Comparison of ENCODE assay signal across 23 cellular contexts in the genomic region with DNA sequence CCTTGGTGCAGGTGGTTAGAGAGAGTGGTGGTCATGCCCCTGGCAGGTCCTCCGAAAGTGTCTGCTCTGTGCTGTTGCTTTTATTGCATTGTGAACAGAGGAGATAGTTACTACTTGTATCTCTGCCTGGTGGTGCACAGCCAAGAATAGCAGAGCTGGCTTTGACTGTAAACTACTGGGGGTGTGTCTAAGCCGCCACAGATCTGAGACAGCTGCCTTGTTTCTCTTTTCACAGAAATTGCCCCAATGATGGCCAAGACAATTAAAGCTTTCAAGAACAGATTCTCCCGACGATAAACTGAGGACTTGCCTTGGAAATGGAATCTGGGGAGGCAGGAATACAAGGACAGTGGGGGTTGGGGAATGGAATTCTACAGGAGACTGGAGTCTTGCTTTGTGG. TPM values are rescaled to one million over a fixed set of nuclear protein-coding genes. Genes with fewer than 3 reads are reported as not detected.
DNase-seq lines count a peak whose midpoint lies in the region; ATAC-seq and TF ChIP-seq lines count a peak whose summit lies in the region.
"Had no signal": no experiment of that assay in that cellular context is flagged by ENCODE, and none has a peak within 500 bp of the region (broad histone marks: within the 10 kb centered on the region; RNA-seq: fewer than 3 reads in every experiment).

No MANE protein-coding gene starts in this region.

- no peaks in the 10 kb centered on the region for H3K9me3 ChIP-seq in skeletal muscle tissue (ENCODE audit: control insufficient read depth in 3 of 3, low read length in 3 of 3)
- no peaks in the 10 kb centered on the region for H3K9me3 ChIP-seq in CD4-positive, alpha-beta T cell (ENCODE audit: control insufficient read depth, low read length)
- H3K9me3 ChIP-seq: BLaER1, right lobe of liver, tibial artery had no signal

- H3K4me3 Mint-ChIP-seq in activated CD4-positive, alpha-beta T cell treated with anti-CD3 and anti-CD28 coated beads, Interleukin-2, amount 10 ng/mL, durations not matched to agents 7 days and 5 days, result no peak overlapping the region
- no peak overlapping the region for H3K4me3 Mint-ChIP-seq in CD4-positive, alpha-beta T cell
- H3K4me3 Mint-ChIP-seq: naive thymus-derived CD8-positive, alpha-beta T cell; T-cell had no signal

- peak overlapping the region in 2 of 3 donors; percentile 57 to 62 for H3K9ac ChIP-seq in skeletal muscle tissue (ENCODE audit: low read depth in 1 of 3, low read length in 3 of 3)
- H3K9ac ChIP-seq: BLaER1 had no signal

- ATAC-seq in HG03159 (IDR thresholded peaks at IDR 0.05; ENCODE audit: unreplicated experiment), result no peak
- ATAC-seq in CD4-positive, alpha-beta T cell (ENCODE audit: poor library complexity), result no peak
- ATAC-seq: naive thymus-derived CD8-positive, alpha-beta T cell; right lobe of liver; T-cell had no signal

- POLR2A ChIA-PET in activated CD4-positive, alpha-beta T cell treated with anti-CD3 and anti-CD28 coated beads, Interleukin-2, amount 10 ng/mL, durations not matched to agents 7 days and 5 days (lab: Charles Lee), result no interaction called here
- POLR2A ChIA-PET in CD4-positive, alpha-beta T cell (lab: Charles Lee), result interaction anchor here (1.1 kb wide), 1 partner anchor 13 kb away, joined by 3 read pairs; no protein-coding TSS in a partner anchor

- H3K4me1 Mint-ChIP-seq in activated CD4-positive, alpha-beta T cell treated with anti-CD3 and anti-CD28 coated beads, Interleukin-2, amount 10 ng/mL, durations not matched to agents 7 days and 5 days, result no peaks in the 10 kb centered on the region
- H3K4me1 Mint-ChIP-seq in CD4-positive, alpha-beta T cell (ENCODE audit: low read depth), result no peaks in the 10 kb centered on the region

- peak overlapping the region; percentile 72 for H3K27ac ChIP-seq in layer of hippocampus (ENCODE audit: low read depth, low read length)
- H3K27ac ChIP-seq in skeletal muscle tissue (ENCODE audit: low read depth, low read length), result no peak overlapping the region
- H3K27ac ChIP-seq in CD4-positive, alpha-beta T cell (ENCODE audit: low read depth, low read length), result no peak overlapping the region
- H3K27ac ChIP-seq: BLaER1, right lobe of liver, tibial artery, WERI-Rb-1 had no signal

- no peak for TF ChIP-seq CTCF in CD4-positive, alpha-beta T cell (IDR thresholded peaks at IDR 0.05)

- no peaks in the 10 kb centered on the region for H3K9me3 Mint-ChIP-seq in activated CD4-positive, alpha-beta T cell treated with anti-CD3 and anti-CD28 coated beads, Interleukin-2, amount 10 ng/mL, durations not matched to agents 7 days and 5 days
- no peaks in the 10 kb centered on the region for H3K9me3 Mint-ChIP-seq in CD4-positive, alpha-beta T cell
- H3K9me3 Mint-ChIP-seq: naive thymus-derived CD8-positive, alpha-beta T cell; T-cell had no signal

- H3K4me3 ChIP-seq in skeletal muscle tissue (ENCODE audit: low read length in 3 of 3), result no peak overlapping the region
- H3K4me3 ChIP-seq: BLaER1, lung, right lobe of liver, tibial artery had no signal

- H3K36me3 ChIP-seq in skeletal muscle tissue (ENCODE audit: control insufficient read depth in 3 of 3, insufficient read depth in 3 of 3, low read length in 3 of 3), result peaks cover 41 to 54% (median 44%) of the 10 kb centered on the region in 3 donors

- no peaks in the 10 kb centered on the region for H3K27me3 ChIP-seq in layer of hippocampus (ENCODE audit: control insufficient read depth, insufficient read depth, low read length)
- H3K27me3 ChIP-seq in skeletal muscle tissue (ENCODE audit: control insufficient read depth in 3 of 3, insufficient read depth in 3 of 3, low read length in 3 of 3), result no peaks in the 10 kb centered on the region
- no peaks in the 10 kb centered on the region for H3K27me3 ChIP-seq in CD4-positive, alpha-beta T cell (ENCODE audit: control insufficient read depth, insufficient read depth, low read length)
- H3K27me3 ChIP-seq: BLaER1, right lobe of liver, tibial artery had no signal

- CTCF ChIA-PET in activated CD4-positive, alpha-beta T cell treated with anti-CD3 and anti-CD28 coated beads, Interleukin-2, amount 10 ng/mL, durations not matched to agents 7 days and 5 days (lab: Charles Lee), result no interaction called here
- CTCF ChIA-PET in CD4-positive, alpha-beta T cell (lab: Charles Lee), result no interaction called here

- no peak for DNase-seq in activated CD4-positive, alpha-beta T cell treated with anti-CD3 and anti-CD28 coated beads, Interleukin-2, amount 10 ng/mL, durations not matched to agents 7 days and 5 days
- no peak for DNase-seq in activated CD4-positive, alpha-beta T cell treated with anti-CD3 and anti-CD28 coated beads, Interleukin-2, amount 50 U/mL, for 48 hours
- DNase-seq in fibroblast of gingiva (ENCODE audit: low read depth), result peak; percentile 32
- no peak for DNase-seq in OCI-M1 (lab: John Stamatoyannopoulos, UW)
- DNase-seq in CD4-positive, alpha-beta T cell, result no peak
- DNase-seq: 8988T; activated gamma-delta T cell; H7; naive thymus-derived CD8-positive, alpha-beta T cell; NCI-H1436; NCI-H226; NK-92 treated with Interleukin-12 subunit alpha and Interleukin-12 subunit beta, amount 100 ng/mL, for 24 hours; right lobe of liver; stimulated activated CD4-positive, alpha-beta T cell treated with anti-CD3 and anti-CD28 coated beads, Interleukin-4, amount 100 ng/mL, for 24 hours; stimulated activated CD8-positive, alpha-beta memory T cell treated with anti-CD3 and anti-CD28 coated beads, Interleukin-4, amount 100 ng/mL, for 48 hours; T-cell; tibial artery; WERI-Rb-1 had no signal

- peaks cover 47 to 52% (median 48%) of the 10 kb centered on the region in 3 donors for H3K4me1 ChIP-seq in skeletal muscle tissue (ENCODE audit: control insufficient read depth in 3 of 3, insufficient read depth in 3 of 3, low read length in 3 of 3)
- H3K4me1 ChIP-seq: tibial artery had no signal

- peaks cover 48% of the 10 kb centered on the region for H3K36me3 Mint-ChIP-seq in activated CD4-positive, alpha-beta T cell treated with anti-CD3 and anti-CD28 coated beads, Interleukin-2, amount 10 ng/mL, durations not matched to agents 7 days and 5 days (ENCODE audit: low read depth)
- H3K36me3 Mint-ChIP-seq in CD4-positive, alpha-beta T cell (ENCODE audit: low read depth), result peaks cover 92% of the 10 kb centered on the region

- H3K27me3 Mint-ChIP-seq in activated CD4-positive, alpha-beta T cell treated with anti-CD3 and anti-CD28 coated beads, Interleukin-2, amount 10 ng/mL, durations not matched to agents 7 days and 5 days, result no peaks in the 10 kb centered on the region
- H3K27me3 Mint-ChIP-seq in CD4-positive, alpha-beta T cell, result no peaks in the 10 kb centered on the region
- H3K27me3 Mint-ChIP-seq: naive thymus-derived CD8-positive, alpha-beta T cell; T-cell had no signal

- intact Hi-C loops in CD4-positive, alpha-beta T cell (cut with DNase I, micrococcal nuclease), result no loop called here

- H3K27ac Mint-ChIP-seq in activated CD4-positive, alpha-beta T cell treated with anti-CD3 and anti-CD28 coated beads, Interleukin-2, amount 10 ng/mL, durations not matched to agents 7 days and 5 days, result peak overlapping the region; percentile 21
- no peak overlapping the region for H3K27ac Mint-ChIP-seq in CD4-positive, alpha-beta T cell
- H3K27ac Mint-ChIP-seq: T-cell had no signal

RNA-seq across cellular contexts. Expression of a gene that starts 16.0 kb away (rescaled TPM):
- total RNA-seq in activated CD4-positive, alpha-beta T cell treated with anti-CD3 and anti-CD28 coated beads, Interleukin-2, amount 10 ng/mL, durations not matched to agents 7 days and 5 days, result 10 to 100 TPM; 29.8 to 33.5 TPM
- 14.1 TPM for total RNA-seq in skeletal muscle tissue
- 10 to 100 TPM; 28.1 to 33.0 TPM for total RNA-seq in CD4-positive, alpha-beta T cell

RNA-seq across cellular contexts. Expression of a gene that starts 18.9 kb away (rescaled TPM):
- total RNA-seq in activated CD4-positive, alpha-beta T cell treated with anti-CD3 and anti-CD28 coated beads, Interleukin-2, amount 10 ng/mL, durations not matched to agents 7 days and 5 days, result 10 to 100 TPM; 54.3 to 55.3 TPM
- total RNA-seq in skeletal muscle tissue, result 53.2 TPM
- total RNA-seq in CD4-positive, alpha-beta T cell, result 100 to 1,000 TPM; 110 to 111 TPM

RNA-seq across cellular contexts. Expression of a gene that starts 31.7 kb away (rescaled TPM):
- total RNA-seq in activated CD4-positive, alpha-beta T cell treated with anti-CD3 and anti-CD28 coated beads, Interleukin-2, amount 10 ng/mL, durations not matched to agents 7 days and 5 days, result 10 to 100 TPM; 73.2 to 75.9 TPM
- 21.9 TPM for total RNA-seq in skeletal muscle tissue
- 10 to 100 TPM; 37.4 to 37.7 TPM for total RNA-seq in CD4-positive, alpha-beta T cell

RNA-seq across cellular contexts. Expression of a gene that starts 41.3 kb away (rescaled TPM):
- 10 to 100 TPM; 14.5 to 17.4 TPM for total RNA-seq in activated CD4-positive, alpha-beta T cell treated with anti-CD3 and anti-CD28 coated beads, Interleukin-2, amount 10 ng/mL, durations not matched to agents 7 days and 5 days
- total RNA-seq in skeletal muscle tissue, result 17.2 TPM
- total RNA-seq in CD4-positive, alpha-beta T cell, result 1 to 10 TPM; 5.4 to 6.9 TPM
